ENCODE assay signal across 8 cellular contexts in genomic region chr1:19799877-19800804, GRCh38. TPM values are rescaled to one million over a fixed set of nuclear protein-coding genes. Genes with fewer than 3 reads are reported as not detected.
DNase-seq lines count a peak whose midpoint lies in the region; ATAC-seq and TF ChIP-seq lines count a peak whose summit lies in the region.

TMCO4 (minus strand) TSS chr1:19799916; CDS start chr1:19780758, 19,158 bp downstream.

- H3K36me3 Mint-ChIP-seq in activated CD8-positive, alpha-beta memory T cell treated with anti-CD3 and anti-CD28 coated beads, Interleukin-2, amount 10 ng/mL, durations not matched to agents 7 days and 5 days = peaks cover 2% of the 10 kb centered on the region
- H3K36me3 Mint-ChIP-seq in mesothelial cell of epicardium = no peaks in the 10 kb centered on the region

- peak within 1 kb of the TSS; percentile 49 for H3K4me3 ChIP-seq in HFF-Myc (replicated peaks; ENCODE audit: low read depth, low read length)

- TF ChIP-seq CTCF in HFF-Myc (IDR thresholded peaks at IDR 0.05; ENCODE audit: low read depth, low read length, missing control alignments) (no peak), mesothelial cell of epicardium (IDR thresholded peaks at IDR 0.05; ENCODE audit: unreplicated experiment) (no peak)

- H3K9me3 Mint-ChIP-seq in activated CD8-positive, alpha-beta memory T cell treated with anti-CD3 and anti-CD28 coated beads, Interleukin-2, amount 10 ng/mL, durations not matched to agents 7 days and 5 days (ENCODE audit: low read depth) = no peaks in the 10 kb centered on the region
- H3K9me3 Mint-ChIP-seq in mesothelial cell of epicardium = no peaks in the 10 kb centered on the region

- H3K4me1 Mint-ChIP-seq in activated CD8-positive, alpha-beta memory T cell treated with anti-CD3 and anti-CD28 coated beads, Interleukin-2, amount 10 ng/mL, durations not matched to agents 7 days and 5 days = peaks cover 19% of the 10 kb centered on the region
- H3K4me1 Mint-ChIP-seq in mesothelial cell of epicardium = peaks cover 16% of the 10 kb centered on the region

- in situ Hi-C loops in G401 (cut with HindIII; ENCODE audit: low sequenced_read_pairs) = no loop called here

- peak within 1 kb of the TSS; percentile 83 for H3K4me3 Mint-ChIP-seq in activated CD8-positive, alpha-beta memory T cell treated with anti-CD3 and anti-CD28 coated beads, Interleukin-2, amount 10 ng/mL, durations not matched to agents 7 days and 5 days
- peak within 1 kb of the TSS; percentile 68 for H3K4me3 Mint-ChIP-seq in mesothelial cell of epicardium

- peaks cover 6% of the 10 kb centered on the region for H3K27me3 Mint-ChIP-seq in activated CD8-positive, alpha-beta memory T cell treated with anti-CD3 and anti-CD28 coated beads, Interleukin-2, amount 10 ng/mL, durations not matched to agents 7 days and 5 days
- H3K27me3 Mint-ChIP-seq in mesothelial cell of epicardium (ENCODE audit: low read depth) = peaks cover 4% of the 10 kb centered on the region

- ATAC-seq in activated CD8-positive, alpha-beta memory T cell treated with anti-CD3 and anti-CD28 coated beads, Interleukin-2, amount 10 ng/mL, durations not matched to agents 7 days and 5 days = peak; percentile 74
- ATAC-seq in GM19328 (IDR thresholded peaks at IDR 0.05; ENCODE audit: unreplicated experiment) = no peak

- CTCF ChIA-PET in activated CD8-positive, alpha-beta memory T cell treated with anti-CD3 and anti-CD28 coated beads, Interleukin-2, amount 10 ng/mL, durations not matched to agents 7 days and 5 days (lab: Charles Lee) = interaction anchor here (0.7 to 1.5 kb wide), 3 partner anchors 9 to 354 kb away, joined by 3 read pairs; no protein-coding TSS in a partner anchor

- DNase-seq in G401 (ENCODE audit: low spot score) = no peak
- DNase-seq in HFF-Myc (ENCODE audit: extremely low read depth, low read depth) = peak; percentile 59
- DNase-seq in NCI-H510A (lab: John Stamatoyannopoulos, UW) = peak; percentile 87
- DNase-seq in activated CD8-positive, alpha-beta memory T cell treated with anti-CD3 and anti-CD28 coated beads, Interleukin-2, amount 10 ng/mL, durations not matched to agents 7 days and 5 days = peak; percentile 68
- DNase-seq in epidermal melanocyte (ENCODE audit: insufficient read length, low spot score) = peak; percentile 61
- DNase-seq in mesothelial cell of epicardium (ENCODE audit: low spot score in 2 of 2, unreplicated experiment in 2 of 2) = peak in 1 of 2 experiments; percentile 55
- DNase-seq in stimulated activated CD8-positive, alpha-beta memory T cell treated with anti-CD3 and anti-CD28 coated beads, Interleukin-4, amount 100 ng/mL, for 24 hours (ENCODE audit: low read depth) = peak; percentile 25

- peak within 1 kb of the TSS; percentile 82 for H3K27ac Mint-ChIP-seq in activated CD8-positive, alpha-beta memory T cell treated with anti-CD3 and anti-CD28 coated beads, Interleukin-2, amount 10 ng/mL, durations not matched to agents 7 days and 5 days
- H3K27ac Mint-ChIP-seq in mesothelial cell of epicardium = peak within 1 kb of the TSS; percentile 74

RNA-seq across cellular contexts. Expression of gene TMCO4, which starts in this region (rescaled TPM):
- total RNA-seq in G401 (2014; rRNA removed; shearing (Covaris generic)) = 10.1 and 12.6 TPM in 2 replicates
- total RNA-seq in activated CD8-positive, alpha-beta memory T cell treated with anti-CD3 and anti-CD28 coated beads, Interleukin-2, amount 10 ng/mL, durations not matched to agents 7 days and 5 days = 10 to 100 TPM; 18.4 to 18.6 TPM
- 19.4 to 23.1 TPM (median 21.4 TPM) in 3 replicates for total RNA-seq in mesothelial cell of epicardium
